In genomic region chr3:101561630-101562328, GRCh38 we compare ENCODE assay signal across 8 cellular contexts. TPM values are rescaled to one million over a fixed set of nuclear protein-coding genes. Genes with fewer than 3 reads are reported as not detected.
DNase-seq lines count a peak whose midpoint lies in the region; ATAC-seq, FAIRE-seq and TF ChIP-seq lines count a peak whose summit lies in the region.

Gene TRMT10C, plus strand, starts transcription at chr3:101561868. Its CDS starts 2,914 bp downstream, at chr3:101564782.

- peaks cover 17% of the 10 kb centered on the region for H4K20me1 ChIP-seq in HepG2 (ENCODE audit: insufficient read depth, low read length)

- no peaks in the 10 kb centered on the region; a peak in 2 of 5 replicates for H3K27me3 ChIP-seq in HepG2 (ENCODE audit: control insufficient read depth in 1 of 2, insufficient read depth in 2 of 2, low read length in 2 of 2)

- TF ChIP-seq POLR2A in HepG2 (IDR thresholded peaks at IDR 0.05; ENCODE audit: insufficient read depth in 1 of 2, low read depth in 2 of 2, low read length in 2 of 2): peak; percentile 94

- intact Hi-C loops in HepG2 (cut with micrococcal nuclease; ENCODE audit: unreplicated experiment): loop anchor here (2.0 to 5.0 kb wide), 2 partner anchors 49 to 64 kb away; partner anchors contain the start of gene SENP7

- peak within 1 kb of the TSS; percentile 84 for H3K27ac ChIP-seq in HepG2 (ENCODE audit: extremely low read length, insufficient read depth, low read length)

- H3K79me2 ChIP-seq in HepG2 (ENCODE audit: insufficient read depth, low read length): peaks cover 33% of the 10 kb centered on the region

- peak; percentile 8; the same call in 1 of the 2 replicates for TF ChIP-seq CTCF in HepG2 (CRISPR knock-in tag; IDR thresholded peaks at IDR 0.05)

- H3K36me3 ChIP-seq in HepG2 (replicated peaks in 1 of 2; ENCODE audit: control insufficient read depth in 1 of 2, insufficient read depth in 2 of 2, low read length in 2 of 2): peaks cover 6% of the 10 kb centered on the region in 2 experiments; a peak in 4 of 5 replicates

- CTCF ChIA-PET in HepG2 (lab: Yijun Ruan, JAX; ENCODE audit: low intra/inter-chr PET ratio, low total read pairs): no interaction called here

- no peaks in the 10 kb centered on the region for H3K9me3 ChIP-seq in HepG2 (ENCODE audit: low read length)

- ATAC-seq in GM19351 (IDR thresholded peaks at IDR 0.05; ENCODE audit: unreplicated experiment) (peak; percentile 99), HG03521 (IDR thresholded peaks at IDR 0.05; ENCODE audit: unreplicated experiment) (peak; percentile 100), HepG2 (peak; percentile 100)

- in situ Hi-C loops in HepG2 (cut with HindIII; ENCODE audit: extremely low pct_ligation_motif_present, low pct_unique_long_range_greater_than_20kb): no loop called here

- H2AFZ ChIP-seq in HepG2 (ENCODE audit: low read length): peak within 1 kb of the TSS; percentile 84

- TSS peak; percentile 70 for BruUV-seq in HepG2 (replicated peaks; lab: Mats Ljungman, UMichigan)

- DNase-seq in C1 segment of cervical spinal cord (lab: John Stamatoyannopoulos, UW) (peak; percentile 34 to 94 (median 84)), NCI-H774 (lab: John Stamatoyannopoulos, UW) (peak; percentile 93), dermis blood vessel endothelial cell (peak; percentile 96), HepG2 (ENCODE audit: low spot score) (peak; percentile 80)
- peak; percentile 89 to 90 for DNase-seq in activated CD4-positive, alpha-beta T cell treated with anti-CD3 and anti-CD28 coated beads, Interleukin-2, amount 50 U/mL, for 4 hours
- DNase-seq in stimulated activated CD4-positive, alpha-beta T cell treated with anti-CD3 and anti-CD28 coated beads, Interleukin-4, amount 100 ng/mL, for 1 hour: peak; percentile 90

- peaks cover 40% of the 10 kb centered on the region for H3K4me1 ChIP-seq in HepG2 (ENCODE audit: insufficient read depth, low read length)

- peak; percentile 28; the same call in 1 of the 2 replicates for TF ChIP-seq RAD21 in HepG2 (CRISPR knock-in tag; IDR thresholded peaks at IDR 0.05)

- 0% methylated on average over 19 of the region's 35 CpGs for WGBS in HepG2 (ENCODE audit: low lambda C conversion rate)

- TF ChIP-seq EP300 in HepG2 (IDR thresholded peaks at IDR 0.05; ENCODE audit: low read depth in 2 of 2, low read length in 2 of 2): 0 out of 4 replicates have a peak, but pooled peaks of 1 of the 2 experiments have one; percentile 26
- 0 out of 2 replicates have a peak, but pooled peaks have one; percentile 30 for TF ChIP-seq EP300 in HepG2 (CRISPR knock-in tag; IDR thresholded peaks at IDR 0.05; ENCODE audit: borderline replicate concordance)

- H3K9ac ChIP-seq in HepG2 (ENCODE audit: insufficient read depth, low read depth, low read length): peak within 1 kb of the TSS; percentile 93

- POLR2A ChIA-PET in HepG2 (lab: Yijun Ruan, JAX): interaction anchor here (0.6 to 3.0 kb wide), 10 partner anchors 12 to 125 kb away, joined by 3 to 38 read pairs (median 4); partner anchors contain the start of genes PCNP, RPL24 and SENP7

- H3K4me2 ChIP-seq in HepG2 (ENCODE audit: low read depth, low read length): peak within 1 kb of the TSS; percentile 74

- FAIRE-seq in HepG2 (lab: Jason Lieb, UNC): peak; percentile 56

- H3K4me3 ChIP-seq in HepG2 (replicated peaks in 1 of 3; ENCODE audit: insufficient read depth in 1 of 3, low read depth in 2 of 3, low read length in 3 of 3): peak within 1 kb of the TSS; percentile 76 to 91 (median 87)

TF ChIP-seq in HepG2, 621 proteins besides CTCF, POLR2A, EP300 and RAD21 (continues in another document):
- no peak for TF ChIP-seq MZF1 (CRISPR knock-in tag; IDR thresholded peaks at IDR 0.05; ENCODE audit: borderline replicate concordance)
- 0 out of 2 replicates have a peak, but pooled peaks have one; percentile 32 for TF ChIP-seq ZNF746 (CRISPR knock-in tag; IDR thresholded peaks at IDR 0.05)
- no peak for TF ChIP-seq JUN (CRISPR knock-in tag; IDR thresholded peaks at IDR 0.05)
- TF ChIP-seq TOPORS (CRISPR knock-in tag; IDR thresholded peaks at IDR 0.05): 0 out of 2 replicates have a peak, but pooled peaks have one; percentile 53
- no peak for TF ChIP-seq MTERF4 (CRISPR knock-in tag; IDR thresholded peaks at IDR 0.05)
- TF ChIP-seq ZNF782 (CRISPR knock-in tag; IDR thresholded peaks at IDR 0.05; ENCODE audit: borderline replicate concordance): peak; percentile 30; the same call in 1 of the 2 replicates
- no peak for TF ChIP-seq ZNF761 (CRISPR knock-in tag; conservative IDR thresholded peaks at IDR 0.05)
- 0 out of 2 replicates have a peak, but pooled peaks have one; percentile 14 for TF ChIP-seq PATZ1 (CRISPR knock-in tag; IDR thresholded peaks at IDR 0.05)
- peak; percentile 42; the same call in 1 of the 2 replicates for TF ChIP-seq RXRA (CRISPR knock-in tag; IDR thresholded peaks at IDR 0.05)
- peak; percentile 75; the same call in 1 of the 2 replicates for TF ChIP-seq YEATS4 (CRISPR knock-in tag; IDR thresholded peaks at IDR 0.05; ENCODE audit: borderline replicate concordance)
- no peak for TF ChIP-seq ZNF383 (CRISPR knock-in tag; IDR thresholded peaks at IDR 0.05; ENCODE audit: borderline replicate concordance)
- peak; percentile 24; the same call in 1 of the 2 replicates for TF ChIP-seq ZNF749 (CRISPR knock-in tag; IDR thresholded peaks at IDR 0.05; ENCODE audit: borderline replicate concordance)
- peak; percentile 39; the same call in 1 of the 2 replicates for TF ChIP-seq MIER3 (CRISPR knock-in tag; IDR thresholded peaks at IDR 0.05; ENCODE audit: borderline replicate concordance)
- TF ChIP-seq U2AF1 (optimal IDR thresholded peaks at IDR 0.05; ENCODE audit: low read depth, low read length): no peak
- TF ChIP-seq GATAD2A (CRISPR knock-in tag; IDR thresholded peaks at IDR 0.05): peak; percentile 72
- peak; percentile 75 for TF ChIP-seq KDM5A (IDR thresholded peaks at IDR 0.05; ENCODE audit: borderline replicate concordance, low read length)
- peak; percentile 85 for TF ChIP-seq DMAP1 (CRISPR knock-in tag; IDR thresholded peaks at IDR 0.05)

RNA-seq across cellular contexts. Expression of gene TRMT10C, which starts in this region (rescaled TPM):
- total RNA-seq in dermis blood vessel endothelial cell (30.6 and 36.1 TPM in 2 replicates), HepG2 (2016; rRNA removed; fragmentation: Illumina TruSeq; extraction: Trizol) (39.2 and 58.8 TPM in 2 replicates)
- total RNA-seq in HepG2 (2016; cell fraction: cytosol; rRNA removed; fragmentation: Illumina TruSeq; extraction: Trizol; ENCODE audit: low read depth): 5.9 and 9.4 TPM in 2 replicates
- 39.0 and 54.2 TPM in 2 replicates for total RNA-seq in HepG2 (2016; cell fraction: insoluble cytoplasmic fraction; rRNA removed; fragmentation: Illumina TruSeq; extraction: Trizol)
- 12.3 and 15.0 TPM in 2 replicates for total RNA-seq in HepG2 (2016; cell fraction: membrane; rRNA removed; fragmentation: Illumina TruSeq; extraction: Trizol)
- total RNA-seq in HepG2 (2016; cell fraction: nucleus; rRNA removed; fragmentation: Illumina TruSeq; extraction: Trizol): 24.1 and 28.7 TPM in 2 replicates
- 9.7 and 10.8 TPM in 2 replicates for polyA plus RNA-seq in HepG2 (2011; rRNA removed)
- polyA plus RNA-seq in HepG2 (2011; cell fraction: cytosol; rRNA removed): 7.7 and 11.4 TPM in 2 replicates
- polyA plus RNA-seq in HepG2 (2011; cell fraction: nucleus; rRNA removed): 2.7 and 3.7 TPM in 2 replicates
- polyA plus RNA-seq in HepG2 (2012): 15.9 and 19.2 TPM in 2 replicates
- 4.5 and 4.8 TPM in 2 replicates for polyA plus RNA-seq in HepG2 (2016; cell fraction: cytosol; fragmentation: Illumina TruSeq; extraction: Trizol; ENCODE audit: low read depth)
- polyA plus RNA-seq in HepG2 (2016; cell fraction: insoluble cytoplasmic fraction; fragmentation: Illumina TruSeq; extraction: Trizol; ENCODE audit: low read depth): 47.0 and 48.5 TPM in 2 replicates
- polyA plus RNA-seq in HepG2 (2016; cell fraction: membrane; fragmentation: Illumina TruSeq; extraction: Trizol; ENCODE audit: low read depth): 5.4 and 7.1 TPM in 2 replicates
- 18.5 and 19.0 TPM in 2 replicates for polyA plus RNA-seq in HepG2 (2016; cell fraction: nucleus; fragmentation: Illumina TruSeq; extraction: Trizol; ENCODE audit: insufficient read depth, low read depth)
- polyA minus RNA-seq in HepG2 (2011; rRNA and poly(A)+ RNA removed; ENCODE audit: low replicate concordance): 6.8 and 12.0 TPM in 2 replicates
- 9.9 and 10.6 TPM in 2 replicates for polyA minus RNA-seq in HepG2 (2011; cell fraction: cytosol; rRNA and poly(A)+ RNA removed)
- polyA minus RNA-seq in HepG2 (2011; cell fraction: nucleus; rRNA and poly(A)+ RNA removed): 15.3 and 18.4 TPM in 2 replicates

Comparison
In these comparisons a context has a peak if more than half of its experiments do, and no peak if none do; other contexts are left out.
1. Peak in every context shown above with its lines: DNase-seq, ATAC-seq, H3K4me3 ChIP-seq and H3K27ac ChIP-seq.